ENCODE assay signal across 20 cellular contexts in the genomic region with DNA sequence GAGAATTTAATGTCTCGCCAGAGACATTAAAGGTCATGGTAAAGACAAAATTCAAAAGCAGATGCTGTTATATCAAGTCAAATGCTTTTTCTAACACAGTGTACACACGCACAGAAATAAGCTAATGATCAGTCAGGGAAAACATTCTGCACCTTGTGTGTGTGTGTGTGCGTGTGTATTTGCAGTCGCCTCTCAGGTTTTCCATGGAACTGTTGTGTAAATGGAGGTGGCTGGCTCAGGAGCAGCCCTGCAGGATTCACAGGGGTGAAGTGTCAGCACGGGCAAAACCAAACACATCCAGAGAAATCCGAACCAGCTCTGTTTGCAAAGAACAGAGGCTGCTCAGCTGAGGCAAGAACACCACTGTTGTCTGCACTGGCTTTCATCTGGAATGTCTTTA.
DNase-seq lines count a peak whose midpoint lies in the region; TF ChIP-seq lines count a peak whose summit lies in the region.
"Had no signal": no experiment of that assay in that cellular context is flagged by ENCODE, and none has a peak within 500 bp of the region (broad histone marks: within the 10 kb centered on the region; RNA-seq: fewer than 3 reads in every experiment).

No MANE protein-coding gene starts in this region.

- peaks cover 0 to 6% (median 0%) of the 10 kb centered on the region in 8 donors for H3K9me3 Mint-ChIP-seq in CD4-positive, alpha-beta memory T cell
- H3K9me3 Mint-ChIP-seq in endodermal cell (no peaks in the 10 kb centered on the region), mesothelial cell of epicardium (peaks cover 6% of the 10 kb centered on the region)
- H3K9me3 Mint-ChIP-seq: CD4-positive, alpha-beta T cell; HFFc6 had no signal

- H3K4me3 Mint-ChIP-seq in CD4-positive, alpha-beta memory T cell: no peak overlapping the region
- H3K4me3 Mint-ChIP-seq in endodermal cell (no peak overlapping the region), mesothelial cell of epicardium (no peak overlapping the region)
- H3K4me3 Mint-ChIP-seq: CD4-positive, alpha-beta T cell; HFFc6 had no signal

- peaks cover 64% of the 10 kb centered on the region for H3K4me1 ChIP-seq in CD4-positive, alpha-beta memory T cell (ENCODE audit: insufficient read depth, low read length)
- peaks cover 4% of the 10 kb centered on the region for H3K4me1 ChIP-seq in endodermal cell (ENCODE audit: control insufficient read depth, insufficient read depth, low read length)

- no peaks in the 10 kb centered on the region for H3K36me3 ChIP-seq in CD4-positive, alpha-beta memory T cell (ENCODE audit: insufficient read depth, low read length)
- no peaks in the 10 kb centered on the region for H3K36me3 ChIP-seq in endodermal cell (ENCODE audit: control insufficient read depth, insufficient read depth, low read length)

- no peaks in the 10 kb centered on the region for H3K9me3 ChIP-seq in CD4-positive, alpha-beta memory T cell (ENCODE audit: control insufficient read depth in 1 of 2, low read length in 2 of 2)
- no peaks in the 10 kb centered on the region for H3K9me3 ChIP-seq in endodermal cell (ENCODE audit: control insufficient read depth, low read length)

- CTCF ChIA-PET in CD4-positive, alpha-beta memory T cell (lab: Charles Lee; ENCODE audit: partially characterized antibody): no interaction called here
- CTCF ChIA-PET in GM10248 (lab: Yijun Ruan, JAX): interaction anchor here (0.8 to 1.9 kb wide), 4 partner anchors 12 to 92 kb away, joined by 3 to 5 read pairs (median 4); no protein-coding TSS in a partner anchor

- no peaks in the 10 kb centered on the region for H3K36me3 Mint-ChIP-seq in CD4-positive, alpha-beta memory T cell
- H3K36me3 Mint-ChIP-seq in endodermal cell (ENCODE audit: low read depth): no peaks in the 10 kb centered on the region
- H3K36me3 Mint-ChIP-seq in mesothelial cell of epicardium: no peaks in the 10 kb centered on the region

- no peak overlapping the region for H3K27ac ChIP-seq in CD4-positive, alpha-beta memory T cell (ENCODE audit: low read depth, low read length)
- H3K27ac ChIP-seq in endodermal cell (ENCODE audit: low read depth, low read length): no peak overlapping the region
- no peak overlapping the region for H3K27ac ChIP-seq in substantia nigra (ENCODE audit: low read depth, low read length, poor library complexity, severe bottlenecking)
- H3K27ac ChIP-seq: KMS-11 had no signal

- no peak overlapping the region for H3K9ac ChIP-seq in endodermal cell (ENCODE audit: extremely low read depth, low read length, poor library complexity, severe bottlenecking)
- H3K9ac ChIP-seq: KMS-11 had no signal

- 67 to 74% methylated on average over 3 to 6 of the region's 6 CpGs for WGBS in endodermal cell (ENCODE audit: insufficient coverage in 1 of 2, insufficient read length in 1 of 2), 2 experiments

- no peak overlapping the region for H3K4me3 ChIP-seq in CD4-positive, alpha-beta memory T cell (ENCODE audit: low read length in 2 of 2)
- H3K4me3 ChIP-seq in endodermal cell (ENCODE audit: low read length): no peak overlapping the region

- no peaks in the 10 kb centered on the region for H3K27me3 Mint-ChIP-seq in CD4-positive, alpha-beta memory T cell
- no peaks in the 10 kb centered on the region for H3K27me3 Mint-ChIP-seq in endodermal cell (ENCODE audit: insufficient read depth)
- H3K27me3 Mint-ChIP-seq in mesothelial cell of epicardium (ENCODE audit: low read depth): peaks cover 6% of the 10 kb centered on the region
- H3K27me3 Mint-ChIP-seq: CD4-positive, alpha-beta T cell had no signal

- peaks cover 33 to 81% (median 57%) of the 10 kb centered on the region in 4 donors for H3K4me1 Mint-ChIP-seq in CD4-positive, alpha-beta memory T cell
- H3K4me1 Mint-ChIP-seq in endodermal cell (peaks cover 10% of the 10 kb centered on the region), mesothelial cell of epicardium (no peaks in the 10 kb centered on the region)

- intact Hi-C loops in CD4-positive, alpha-beta memory T cell (cut with micrococcal nuclease): no loop called here

- TF ChIP-seq CTCF in endodermal cell (conservative IDR thresholded peaks at IDR 0.05) (no peak), mesothelial cell of epicardium (IDR thresholded peaks at IDR 0.05; ENCODE audit: unreplicated experiment) (no peak), GM10248 (IDR thresholded peaks at IDR 0.05; ENCODE audit: control extremely low read depth, extremely low read depth, low read depth, missing control alignments) (no peak)

- peak; percentile 16 for DNase-seq in NCI-H2107 treated with DMSO at 0.1 percent for 48 hours (lab: John Stamatoyannopoulos, UW; ENCODE audit: unreplicated experiment)
- DNase-seq in NCI-H2107 (lab: John Stamatoyannopoulos, UW): no peak
- DNase-seq in CD4-positive, alpha-beta memory T cell: no peak
- DNase-seq in NCI-H2171 treated with DMSO at 0.1 percent for 48 hours (lab: John Stamatoyannopoulos, UW): peak; percentile 44
- DNase-seq in endodermal cell: peak; percentile 36
- DNase-seq in mesothelial cell of epicardium (ENCODE audit: low spot score in 2 of 2, unreplicated experiment in 2 of 2): no peak
- DNase-seq in GM10248 (ENCODE audit: extremely low spot score): no peak
- DNase-seq in substantia nigra (lab: John Stamatoyannopoulos, UW): no peak
- DNase-seq: 8988T; CD4-positive, alpha-beta T cell; DMS79 treated with DMSO at 0.1 percent for 48 hours; HFFc6; NCI-H187 treated with DMSO at 0.1 percent for 48 hours; NCI-H226; NCI-H82; PC-3; RPMI8226; SIG-M5; T-helper 1 cell had no signal

- no peaks in the 10 kb centered on the region for H3K27me3 ChIP-seq in CD4-positive, alpha-beta memory T cell (ENCODE audit: insufficient read depth, low read length)
- no peaks in the 10 kb centered on the region for H3K27me3 ChIP-seq in endodermal cell (ENCODE audit: control insufficient read depth, insufficient read depth, low read length, poor library complexity, severe bottlenecking)

- POLR2A ChIA-PET in CD4-positive, alpha-beta memory T cell (lab: Charles Lee; ENCODE audit: partially characterized antibody): interaction anchor here (1.8 kb wide), 1 partner anchor 19 kb away, joined by 4 read pairs; no protein-coding TSS in a partner anchor
- POLR2A ChIA-PET in GM10248 (lab: Yijun Ruan, JAX): no interaction called here

- peak overlapping the region in 4 of 7 donors; percentile 5 to 81 (median 70) for H3K27ac Mint-ChIP-seq in CD4-positive, alpha-beta memory T cell
- H3K27ac Mint-ChIP-seq in endodermal cell: no peak overlapping the region
- no peak overlapping the region for H3K27ac Mint-ChIP-seq in mesothelial cell of epicardium
- H3K27ac Mint-ChIP-seq: CD4-positive, alpha-beta T cell; HFFc6 had no signal

Comparison
In these comparisons a context has a peak if more than half of its experiments do, and no peak if none do; other contexts are left out.
1. DNase-seq: peak in NCI-H2107 treated with DMSO at 0.1 percent for 48 hours (single experiment), NCI-H2171 treated with DMSO at 0.1 percent for 48 hours (single experiment) and endodermal cell (single experiment); none in NCI-H2107 (single experiment), CD4-positive, alpha-beta memory T cell (0 of 5), mesothelial cell of epicardium (0 of 2), GM10248 (single experiment) and substantia nigra (0 of 49).
2. H3K27ac Mint-ChIP-seq: peak in CD4-positive, alpha-beta memory T cell (4 of 7); none in endodermal cell (single experiment) and mesothelial cell of epicardium (single experiment).